Comparison of ENCODE assay signal across 16 cellular contexts in genomic region chr17:50265212-50265611, GRCh38. TPM values are rescaled to one million over a fixed set of nuclear protein-coding genes. Genes with fewer than 3 reads are reported as not detected.
DNase-seq lines count a peak whose midpoint lies in the region; TF ChIP-seq lines count a peak whose summit lies in the region.
"Had no signal": no experiment of that assay in that cellular context is flagged by ENCODE, and none has a peak within 500 bp of the region (broad histone marks: within the 10 kb centered on the region; RNA-seq: fewer than 3 reads in every experiment).

No MANE protein-coding gene starts in this region.

- H3K9me3 Mint-ChIP-seq in osteocyte (ENCODE audit: unreplicated experiment) = no peaks in the 10 kb centered on the region
- H3K9me3 Mint-ChIP-seq in activated CD4-positive, alpha-beta memory T cell treated with anti-CD3 and anti-CD28 coated beads, Interleukin-2, amount 10 ng/mL, durations not matched to agents 7 days and 5 days = no peaks in the 10 kb centered on the region
- H3K9me3 Mint-ChIP-seq: activated CD8-positive, alpha-beta T cell treated with anti-CD3 and anti-CD28 coated beads for 36 hours; activated T-helper 1 cell treated with anti-CD3 and anti-CD28 coated beads, Interleukin-12 subunit alpha, Interleukin-12 subunit beta, Interleukin-2, Interleukin-4 antibody, amounts not matched to agents 30 ng/mL and 10 ng/mL and 1 ng/mL, durations not matched to agents 14 hours and 24 hours and 36 hours; H9; immature natural killer cell; stimulated activated effector memory CD8-positive, alpha-beta T cell treated with anti-CD3 and anti-CD28 coated beads, Interleukin-12 subunit alpha, Interleukin-12 subunit beta, amount 100 ng/mL, for 72 hours had no signal

- H3K4me3 Mint-ChIP-seq in osteocyte (ENCODE audit: unreplicated experiment) = peak overlapping the region; percentile 57
- H3K4me3 Mint-ChIP-seq in activated CD4-positive, alpha-beta memory T cell treated with anti-CD3 and anti-CD28 coated beads, Interleukin-2, amount 10 ng/mL, durations not matched to agents 7 days and 5 days = no peak overlapping the region
- H3K4me3 Mint-ChIP-seq: activated CD8-positive, alpha-beta T cell treated with anti-CD3 and anti-CD28 coated beads for 36 hours; activated T-helper 1 cell treated with anti-CD3 and anti-CD28 coated beads, Interleukin-12 subunit alpha, Interleukin-12 subunit beta, Interleukin-2, Interleukin-4 antibody, amounts not matched to agents 30 ng/mL and 10 ng/mL and 1 ng/mL, durations not matched to agents 14 hours and 24 hours and 36 hours; immature natural killer cell; stimulated activated effector memory CD8-positive, alpha-beta T cell treated with anti-CD3 and anti-CD28 coated beads, Interleukin-12 subunit alpha, Interleukin-12 subunit beta, amount 100 ng/mL, for 72 hours had no signal

- DNase-seq in AG08396 (ENCODE audit: low spot score) (peak; percentile 2), LNCaP clone FGC (ENCODE audit: low read depth) (peak; percentile 39), coronary artery (ENCODE audit: low spot score) (peak; percentile 79), osteocyte (ENCODE audit: extremely low spot score, unreplicated experiment) (no peak), SK-N-DZ (ENCODE audit: low spot score) (no peak), DMS79 treated with DMSO at 0.1 percent for 48 hours (lab: John Stamatoyannopoulos, UW) (no peak)
- no peak for DNase-seq in activated CD4-positive, CD25-positive, alpha-beta regulatory T cell treated with anti-CD3 and anti-CD28 coated beads, Interleukin-2, amount 50 U/mL, for 72 hours
- no peak for DNase-seq in activated CD4-positive, alpha-beta memory T cell treated with anti-CD3 and anti-CD28 coated beads, Interleukin-2, amount 10 ng/mL, durations not matched to agents 7 days and 5 days
- DNase-seq: activated CD8-positive, alpha-beta T cell treated with anti-CD3 and anti-CD28 coated beads for 36 hours; amniotic stem cell; immature natural killer cell had no signal

- CTCF ChIA-PET in activated CD4-positive, alpha-beta memory T cell treated with anti-CD3 and anti-CD28 coated beads, Interleukin-2, amount 10 ng/mL, durations not matched to agents 7 days and 5 days (lab: Charles Lee) = interaction anchor here (0.8 kb wide), 1 partner anchor 9 kb away, joined by 4 read pairs; the partner anchor contains the start of gene TMEM92

- H3K27me3 Mint-ChIP-seq in osteocyte (ENCODE audit: unreplicated experiment) = no peaks in the 10 kb centered on the region
- peaks cover 7% of the 10 kb centered on the region for H3K27me3 Mint-ChIP-seq in activated CD4-positive, alpha-beta memory T cell treated with anti-CD3 and anti-CD28 coated beads, Interleukin-2, amount 10 ng/mL, durations not matched to agents 7 days and 5 days
- H3K27me3 Mint-ChIP-seq: activated CD8-positive, alpha-beta T cell treated with anti-CD3 and anti-CD28 coated beads for 36 hours had no signal

- POLR2A ChIA-PET in activated CD4-positive, alpha-beta memory T cell treated with anti-CD3 and anti-CD28 coated beads, Interleukin-2, amount 10 ng/mL, durations not matched to agents 7 days and 5 days (lab: Charles Lee) = interaction anchor here (0.7 kb wide), 1 partner anchor 108 kb away, joined by 3 read pairs; no protein-coding TSS in a partner anchor

- H3K27ac ChIP-seq in coronary artery = peak overlapping the region in 1 of 2 donors; percentile 63
- H3K27ac ChIP-seq: SJSA1 had no signal

- peaks cover 98% of the 10 kb centered on the region for H3K4me1 Mint-ChIP-seq in osteocyte (ENCODE audit: unreplicated experiment)
- no peaks in the 10 kb centered on the region for H3K4me1 Mint-ChIP-seq in activated CD4-positive, alpha-beta memory T cell treated with anti-CD3 and anti-CD28 coated beads, Interleukin-2, amount 10 ng/mL, durations not matched to agents 7 days and 5 days
- H3K4me1 Mint-ChIP-seq: immature natural killer cell; stimulated activated effector memory CD8-positive, alpha-beta T cell treated with anti-CD3 and anti-CD28 coated beads, Interleukin-12 subunit alpha, Interleukin-12 subunit beta, amount 100 ng/mL, for 72 hours had no signal

- peak overlapping the region; percentile 90 for H3K27ac Mint-ChIP-seq in osteocyte (ENCODE audit: unreplicated experiment)
- H3K27ac Mint-ChIP-seq in activated CD4-positive, alpha-beta memory T cell treated with anti-CD3 and anti-CD28 coated beads, Interleukin-2, amount 10 ng/mL, durations not matched to agents 7 days and 5 days = no peak overlapping the region
- H3K27ac Mint-ChIP-seq: activated CD8-positive, alpha-beta T cell treated with anti-CD3 and anti-CD28 coated beads for 36 hours; activated T-helper 1 cell treated with anti-CD3 and anti-CD28 coated beads, Interleukin-12 subunit alpha, Interleukin-12 subunit beta, Interleukin-2, Interleukin-4 antibody, amounts not matched to agents 30 ng/mL and 10 ng/mL and 1 ng/mL, durations not matched to agents 14 hours and 24 hours and 36 hours; H9; immature natural killer cell; stimulated activated effector memory CD8-positive, alpha-beta T cell treated with anti-CD3 and anti-CD28 coated beads, Interleukin-12 subunit alpha, Interleukin-12 subunit beta, amount 100 ng/mL, for 72 hours had no signal

- H3K36me3 Mint-ChIP-seq in osteocyte (ENCODE audit: unreplicated experiment) = no peaks in the 10 kb centered on the region
- no peaks in the 10 kb centered on the region for H3K36me3 Mint-ChIP-seq in activated CD4-positive, alpha-beta memory T cell treated with anti-CD3 and anti-CD28 coated beads, Interleukin-2, amount 10 ng/mL, durations not matched to agents 7 days and 5 days (ENCODE audit: low read depth)
- H3K36me3 Mint-ChIP-seq: immature natural killer cell; stimulated activated effector memory CD8-positive, alpha-beta T cell treated with anti-CD3 and anti-CD28 coated beads, Interleukin-12 subunit alpha, Interleukin-12 subunit beta, amount 100 ng/mL, for 72 hours had no signal

- no peak overlapping the region for H3K4me3 ChIP-seq in LNCaP clone FGC (ENCODE audit: low read depth, low read length)
- no peak overlapping the region for H3K4me3 ChIP-seq in coronary artery
- H3K4me3 ChIP-seq: SJSA1 had no signal

- no peak for TF ChIP-seq CTCF in LNCaP clone FGC (IDR thresholded peaks at IDR 0.05; ENCODE audit: control insufficient read depth, extremely low read depth, insufficient read depth)
- no peak for TF ChIP-seq CTCF in coronary artery (IDR thresholded peaks at IDR 0.05)
- no peak for TF ChIP-seq CTCF in osteocyte (IDR thresholded peaks at IDR 0.05)

RNA-seq across cellular contexts. Expression of gene TMEM92, which starts 9.1 kb away (rescaled TPM):
- total RNA-seq in osteocyte = 4.3 and 6.6 TPM in 2 replicates
- polyA plus RNA-seq in SK-N-DZ (2014; cell fraction: cytosol; rRNA removed) = not detected in 2 replicates
- polyA plus RNA-seq in SK-N-DZ (2014; cell fraction: nucleus; rRNA removed) = not detected in 2 replicates
- under 1 TPM in 1 of 2 experiments, not detected in 1; 0.08 TPM for total RNA-seq in activated CD4-positive, alpha-beta memory T cell treated with anti-CD3 and anti-CD28 coated beads, Interleukin-2, amount 10 ng/mL, durations not matched to agents 7 days and 5 days
- total RNA-seq: activated CD8-positive, alpha-beta T cell treated with anti-CD3 and anti-CD28 coated beads for 36 hours; skeletal muscle tissue had no signal
- polyA plus RNA-seq: immature natural killer cell had no signal

Comparison
In these comparisons a context has a peak if more than half of its experiments do, and no peak if none do; other contexts are left out.
1. DNase-seq: peak in AG08396 (single experiment), LNCaP clone FGC (single experiment) and coronary artery (single experiment); none in osteocyte (single experiment), SK-N-DZ (single experiment), activated CD4-positive, CD25-positive, alpha-beta regulatory T cell treated with anti-CD3 and anti-CD28 coated beads, Interleukin-2, amount 50 U/mL, for 72 hours (single experiment), DMS79 treated with DMSO at 0.1 percent for 48 hours (single experiment) and activated CD4-positive, alpha-beta memory T cell treated with anti-CD3 and anti-CD28 coated beads, Interleukin-2, amount 10 ng/mL, durations not matched to agents 7 days and 5 days (single experiment).